In the genomic region with DNA sequence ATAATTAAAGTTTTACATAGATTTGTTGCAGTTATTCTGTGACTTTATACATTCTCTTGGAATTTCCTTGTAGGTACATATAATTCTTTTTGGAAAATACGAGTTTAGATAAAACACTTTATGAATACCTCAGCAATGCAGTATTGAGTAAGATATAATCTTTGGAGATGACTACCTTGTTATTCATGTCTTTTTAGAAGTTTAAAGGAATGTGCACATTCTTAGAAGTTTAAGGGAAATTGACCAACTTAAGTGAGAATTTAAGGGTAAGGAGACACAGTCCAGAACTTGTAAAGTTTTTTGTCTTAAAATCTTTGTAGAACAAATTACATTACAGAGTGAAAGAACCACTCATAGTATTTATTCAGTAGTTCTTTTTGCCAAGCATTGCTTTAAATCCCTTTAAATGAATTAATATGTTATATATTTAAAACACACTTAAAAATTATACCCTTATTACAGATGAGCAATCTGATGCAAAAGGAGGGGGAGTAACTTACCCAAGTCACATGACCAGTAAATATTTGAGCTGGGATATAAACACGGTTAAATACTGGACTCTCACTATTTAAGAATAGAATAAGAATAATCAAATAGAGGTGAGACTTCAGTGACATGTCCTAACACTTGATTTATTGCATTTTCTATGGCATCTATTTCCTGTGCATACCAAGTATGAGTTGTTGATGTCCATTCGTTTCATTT, we compare ENCODE assay signal across 23 cellular contexts.
DNase-seq lines count a peak whose midpoint lies in the region; FAIRE-seq and TF ChIP-seq lines count a peak whose summit lies in the region.
"Had no signal": no experiment of that assay in that cellular context is flagged by ENCODE, and none has a peak within 500 bp of the region (broad histone marks: within the 10 kb centered on the region; RNA-seq: fewer than 3 reads in every experiment).

No MANE protein-coding gene starts in this region.

- no peak for FAIRE-seq in bronchial epithelial cell (lab: Jason Lieb, UNC)

- H3K27me3 Mint-ChIP-seq in endodermal cell (ENCODE audit: insufficient read depth) (no peaks in the 10 kb centered on the region), type B pancreatic cell (no peaks in the 10 kb centered on the region)
- H3K27me3 Mint-ChIP-seq: activated naive CD8-positive, alpha-beta T cell treated with anti-CD3 and anti-CD28 coated beads for 36 hours; brain; dendritic cell treated with granulocyte-macrophage colony-stimulating factor and Interleukin-4, amounts not matched to agents 40 ng/mL and 50 ng/mL, for 4 days had no signal

- H3K4me3 ChIP-seq in BJ (ENCODE audit: low read depth, low read length) (no peak overlapping the region), bronchial epithelial cell (ENCODE audit: low read depth, low read length) (no peak overlapping the region), endodermal cell (ENCODE audit: low read length) (no peak overlapping the region)
- H3K4me3 ChIP-seq: lower lobe of right lung, thoracic aorta had no signal

- no peak overlapping the region for H3K9ac ChIP-seq in endodermal cell (ENCODE audit: extremely low read depth, low read length, poor library complexity, severe bottlenecking)

- no peak for TF ChIP-seq POLR2A in erythroblast (IDR thresholded peaks at IDR 0.05; ENCODE audit: low read length)

- no peaks in the 10 kb centered on the region for H3K27me3 ChIP-seq in BJ (ENCODE audit: control insufficient read depth, insufficient read depth, low read length)
- H3K27me3 ChIP-seq in bronchial epithelial cell (ENCODE audit: control insufficient read depth, insufficient read depth, low read length): no peaks in the 10 kb centered on the region
- no peaks in the 10 kb centered on the region for H3K27me3 ChIP-seq in endodermal cell (ENCODE audit: control insufficient read depth, insufficient read depth, low read length, poor library complexity, severe bottlenecking)

- POLR2A ChIA-PET in BJ (lab: Charles Lee): no interaction called here

- CTCF ChIA-PET in BJ (lab: Yijun Ruan, JAX): no interaction called here

- H3K4me1 ChIP-seq in endodermal cell (ENCODE audit: control insufficient read depth, insufficient read depth, low read length): no peaks in the 10 kb centered on the region
- H3K4me1 ChIP-seq: lower lobe of right lung had no signal

- DNase-seq in BJ (ENCODE audit: low read depth) (peak; percentile 9), HT1080 (ENCODE audit: low read depth) (peak; percentile 4), bronchial epithelial cell (ENCODE audit: low read depth) (peak; percentile 9), iris pigment epithelial cell (ENCODE audit: low read depth) (peak; percentile 84), erythroblast (lab: John Stamatoyannopoulos, UW) (no peak), NCI-H1092 treated with DMSO at 0.1 percent for 48 hours (lab: John Stamatoyannopoulos, UW) (no peak), endodermal cell (no peak), type B pancreatic cell (ENCODE audit: extremely low spot score, unreplicated experiment) (no peak)
- DNase-seq: activated CD4-positive, alpha-beta T cell treated with anti-CD3 and anti-CD28 coated beads, Interleukin-2, amount 50 U/mL, for 48 hours; activated CD8-positive, alpha-beta memory T cell treated with anti-CD3 and anti-CD28 coated beads, Interleukin-2, amount 50 U/mL, for 48 hours; activated naive CD8-positive, alpha-beta T cell treated with anti-CD3 and anti-CD28 coated beads for 36 hours; DMS79 treated with DMSO at 0.1 percent for 48 hours; H7; lower lobe of right lung; NCI-H146; RPMI8226; stimulated activated CD4-positive, alpha-beta T cell treated with anti-CD3 and anti-CD28 coated beads, Interleukin-1b, Interleukin-23, amount 100 ng/mL, for 48 hours had no signal

- TF ChIP-seq CTCF in BJ (IDR thresholded peaks at IDR 0.05; ENCODE audit: insufficient read depth, low read depth, low read length) (no peak), bronchial epithelial cell (IDR thresholded peaks at IDR 0.05; ENCODE audit: insufficient read depth, low read length, severe bottlenecking) (no peak), endodermal cell (conservative IDR thresholded peaks at IDR 0.05) (no peak), type B pancreatic cell (conservative IDR thresholded peaks at IDR 0.05) (no peak)

- H3K36me3 Mint-ChIP-seq in endodermal cell (ENCODE audit: low read depth) (no peaks in the 10 kb centered on the region), type B pancreatic cell (no peaks in the 10 kb centered on the region)
- H3K36me3 Mint-ChIP-seq: activated naive CD8-positive, alpha-beta T cell treated with anti-CD3 and anti-CD28 coated beads for 36 hours; brain had no signal

- H3K36me3 ChIP-seq in BJ (ENCODE audit: control insufficient read depth, insufficient read depth, low read length) (no peaks in the 10 kb centered on the region), bronchial epithelial cell (ENCODE audit: control insufficient read depth, insufficient read depth, low read length) (no peaks in the 10 kb centered on the region), endodermal cell (ENCODE audit: control insufficient read depth, insufficient read depth, low read length) (no peaks in the 10 kb centered on the region)
- H3K36me3 ChIP-seq: lower lobe of right lung, thoracic aorta had no signal

- no peaks in the 10 kb centered on the region for H3K9me3 ChIP-seq in endodermal cell (ENCODE audit: control insufficient read depth, low read length)
- H3K9me3 ChIP-seq: lower lobe of right lung, thoracic aorta had no signal

- 88% methylated on average over 2 of the region's 3 CpGs; no CpG with 5 or more reads in 1 of the 2 experiments for WGBS in endodermal cell (ENCODE audit: insufficient coverage in 1 of 2, insufficient read length in 1 of 2), 2 experiments

- no peak overlapping the region for H3K27ac ChIP-seq in endodermal cell (ENCODE audit: low read depth, low read length)
- H3K27ac ChIP-seq: lower lobe of right lung, thoracic aorta had no signal

- H3K4me3 Mint-ChIP-seq in endodermal cell (no peak overlapping the region), type B pancreatic cell (no peak overlapping the region)
- H3K4me3 Mint-ChIP-seq: activated naive CD8-positive, alpha-beta T cell treated with anti-CD3 and anti-CD28 coated beads for 36 hours; brain; dendritic cell treated with granulocyte-macrophage colony-stimulating factor and Interleukin-4, amounts not matched to agents 40 ng/mL and 50 ng/mL, for 4 days; neural crest cell; T-helper 2 cell treated with Interferon-gamma antibody and Interleukin-4, amounts not matched to agents 5 μg/mL and 100 μg/mL, for 36 hours had no signal

- H3K9me3 Mint-ChIP-seq in endodermal cell (no peaks in the 10 kb centered on the region), type B pancreatic cell (no peaks in the 10 kb centered on the region)
- H3K9me3 Mint-ChIP-seq: activated naive CD8-positive, alpha-beta T cell treated with anti-CD3 and anti-CD28 coated beads for 36 hours; activated T-helper 2 cell treated with anti-CD3 and anti-CD28 coated beads, Interferon-gamma antibody, Interleukin-2, Interleukin-4, amounts not matched to agents 10 μg/mL and 5 μg/mL and 100 μg/mL, durations not matched to agents 14 hours and 24 hours and 36 hours; neural crest cell; T-helper 2 cell treated with Interferon-gamma antibody and Interleukin-4, amounts not matched to agents 5 μg/mL and 100 μg/mL, for 36 hours had no signal

- H3K4me1 Mint-ChIP-seq in endodermal cell: no peaks in the 10 kb centered on the region
- H3K4me1 Mint-ChIP-seq in type B pancreatic cell (ENCODE audit: unreplicated experiment): no peaks in the 10 kb centered on the region
- H3K4me1 Mint-ChIP-seq: activated naive CD8-positive, alpha-beta T cell treated with anti-CD3 and anti-CD28 coated beads for 36 hours; brain; neural crest cell had no signal

- H3K27ac Mint-ChIP-seq in endodermal cell (no peak overlapping the region), type B pancreatic cell (no peak overlapping the region)
- H3K27ac Mint-ChIP-seq: activated naive CD8-positive, alpha-beta T cell treated with anti-CD3 and anti-CD28 coated beads for 36 hours; activated T-helper 2 cell treated with anti-CD3 and anti-CD28 coated beads, Interferon-gamma antibody, Interleukin-2, Interleukin-4, amounts not matched to agents 10 μg/mL and 5 μg/mL and 100 μg/mL, durations not matched to agents 14 hours and 24 hours and 36 hours; brain; dendritic cell treated with granulocyte-macrophage colony-stimulating factor and Interleukin-4, amounts not matched to agents 40 ng/mL and 50 ng/mL, for 4 days; T-helper 2 cell treated with Interferon-gamma antibody and Interleukin-4, amounts not matched to agents 5 μg/mL and 100 μg/mL, for 36 hours had no signal

Comparison
In these comparisons a context has a peak if more than half of its experiments do, and no peak if none do; other contexts are left out.
1. DNase-seq: peak in BJ (single experiment), HT1080 (single experiment), bronchial epithelial cell (single experiment) and iris pigment epithelial cell (single experiment); none in erythroblast (0 of 2), NCI-H1092 treated with DMSO at 0.1 percent for 48 hours (single experiment), endodermal cell (single experiment) and type B pancreatic cell (single experiment).